In genomic region chr1:13808729-13809131, GRCh38 we compare ENCODE assay signal across 13 cellular contexts.
A peak's percentile ranks its signal among the peaks of the same experiment; 100 is the strongest.
DNase-seq lines count a peak whose midpoint lies in the region; ATAC-seq, FAIRE-seq and TF ChIP-seq lines count a peak whose summit lies in the region.
"Had no signal": no experiment of that assay in that cellular context is flagged by ENCODE, and none has a peak within 500 bp of the region (broad histone marks: within the 10 kb centered on the region; RNA-seq: fewer than 3 reads in every experiment).

No MANE protein-coding gene starts in this region.

- TF ChIP-seq CTCF in right lobe of liver (IDR thresholded peaks at IDR 0.05) (no peak), HepG2 (CRISPR knock-in tag; IDR thresholded peaks at IDR 0.05) (no peak), uterus (IDR thresholded peaks at IDR 0.05) (no peak), stomach (IDR thresholded peaks at IDR 0.05) (no peak)

- H2AFZ ChIP-seq in HepG2 (ENCODE audit: low read length), result no peak overlapping the region

- no peaks in the 10 kb centered on the region for H3K79me2 ChIP-seq in HepG2 (ENCODE audit: insufficient read depth, low read length)

- FAIRE-seq in HepG2 (lab: Jason Lieb, UNC), result no peak

- ATAC-seq in right lobe of liver (peak in 2 of 4 donors; percentile 53 to 58), HepG2 (no peak), T-helper 17 cell (no peak), left cardiac atrium (peak in 1 of 2 donors; percentile 48), HG03108 (IDR thresholded peaks at IDR 0.05; ENCODE audit: unreplicated experiment) (no peak)

- WGBS in right lobe of liver (ENCODE audit: insufficient coverage, low coverage, low lambda C conversion rate, missing lambda C conversion rate), result 55% methylated on average over 2 of the region's 7 CpGs
- WGBS in HepG2 (ENCODE audit: low lambda C conversion rate), result 96% methylated on average over 7 of the region's 7 CpGs
- 75 to 88% (median 80%) methylated on average over 6 to 7 of the region's 7 CpGs for WGBS in stomach, 5 donors

- no peak overlapping the region for H3K4me3 Mint-ChIP-seq in T-helper 17 cell
- H3K4me3 Mint-ChIP-seq in CD4-positive, alpha-beta memory T cell, result no peak overlapping the region
- H3K4me3 Mint-ChIP-seq: CD8-positive, alpha-beta memory T cell had no signal

- H3K4me3 ChIP-seq in right lobe of liver (no peak overlapping the region), HepG2 (replicated peaks in 1 of 3; ENCODE audit: insufficient read depth in 1 of 3, low read depth in 2 of 3, low read length in 3 of 3) (no peak overlapping the region), uterus (no peak overlapping the region), stomach (no peak overlapping the region)
- no peak overlapping the region for H3K4me3 ChIP-seq in CD4-positive, alpha-beta memory T cell (ENCODE audit: low read length in 2 of 2)

- H3K4me1 Mint-ChIP-seq in T-helper 17 cell, result peaks cover 47% of the 10 kb centered on the region
- H3K4me1 Mint-ChIP-seq in CD4-positive, alpha-beta memory T cell, result peaks cover 31 to 68% (median 47%) of the 10 kb centered on the region in 4 donors

- no peak overlapping the region for H3K9ac ChIP-seq in HepG2 (ENCODE audit: insufficient read depth, low read depth, low read length)

- H3K27me3 ChIP-seq in right lobe of liver (no peaks in the 10 kb centered on the region), HepG2 (ENCODE audit: control insufficient read depth in 1 of 2, insufficient read depth in 2 of 2, low read length in 2 of 2) (no peaks in the 10 kb centered on the region), uterus (no peaks in the 10 kb centered on the region), stomach (no peaks in the 10 kb centered on the region)
- no peaks in the 10 kb centered on the region for H3K27me3 ChIP-seq in CD4-positive, alpha-beta memory T cell (ENCODE audit: insufficient read depth, low read length)

- no peak overlapping the region for H3K27ac ChIP-seq in right lobe of liver
- H3K27ac ChIP-seq in HepG2 (ENCODE audit: extremely low read length, insufficient read depth, low read length), result no peak overlapping the region
- no peak overlapping the region for H3K27ac ChIP-seq in uterus
- no peak overlapping the region for H3K27ac ChIP-seq in CD4-positive, alpha-beta memory T cell (ENCODE audit: low read depth, low read length)
- no peak overlapping the region for H3K27ac ChIP-seq in stomach
- H3K27ac ChIP-seq: VCaP had no signal

- POLR2A ChIA-PET in HepG2 (lab: Yijun Ruan, JAX), result no interaction called here
- POLR2A ChIA-PET in CD4-positive, alpha-beta memory T cell (lab: Charles Lee; ENCODE audit: partially characterized antibody), result no interaction called here

- H3K4me2 ChIP-seq in HepG2 (ENCODE audit: low read depth, low read length), result no peak overlapping the region

- H3K9me3 Mint-ChIP-seq in CD4-positive, alpha-beta memory T cell, result no peaks in the 10 kb centered on the region
- H3K9me3 Mint-ChIP-seq: CD8-positive, alpha-beta memory T cell had no signal

- H3K36me3 Mint-ChIP-seq in T-helper 17 cell (ENCODE audit: low read depth), result peaks cover 4% of the 10 kb centered on the region
- H3K36me3 Mint-ChIP-seq in CD4-positive, alpha-beta memory T cell, result peaks cover 4 to 18% of the 10 kb centered on the region in 2 donors

- H3K36me3 ChIP-seq in right lobe of liver (no peaks in the 10 kb centered on the region), HepG2 (replicated peaks in 1 of 2; ENCODE audit: control insufficient read depth in 1 of 2, insufficient read depth in 2 of 2, low read length in 2 of 2) (no peaks in the 10 kb centered on the region), uterus (no peaks in the 10 kb centered on the region), stomach (peaks cover 0 to 8% (median 5%) of the 10 kb centered on the region in 4 donors)
- H3K36me3 ChIP-seq in CD4-positive, alpha-beta memory T cell (ENCODE audit: insufficient read depth, low read length), result no peaks in the 10 kb centered on the region

- BruUV-seq in HepG2 (replicated peaks; lab: Mats Ljungman, UMichigan), result no TSS peak

- CTCF ChIA-PET in HepG2 (lab: Yijun Ruan, JAX; ENCODE audit: low intra/inter-chr PET ratio, low total read pairs), result no interaction called here
- CTCF ChIA-PET in CD4-positive, alpha-beta memory T cell (lab: Charles Lee; ENCODE audit: partially characterized antibody), result no interaction called here

- H4K20me1 ChIP-seq in HepG2 (ENCODE audit: insufficient read depth, low read length), result peaks cover 6% of the 10 kb centered on the region

- intact Hi-C loops in right lobe of liver (cut with DNase I) (no loop called here), HepG2 (cut with micrococcal nuclease; ENCODE audit: unreplicated experiment) (no loop called here), left cardiac atrium (cut with DNase I) (no loop called here), uterus (cut with DNase I; ENCODE audit: low total_unique reads) (no loop called here), stomach (cut with DNase I; ENCODE audit: low total_unique reads) (loop anchor here (10.0 kb wide), 1 partner anchor 144 kb away; no protein-coding TSS in a partner anchor)
- intact Hi-C loops in CD4-positive, alpha-beta memory T cell (cut with micrococcal nuclease), result no loop called here

- no peaks in the 10 kb centered on the region for H3K27me3 Mint-ChIP-seq in T-helper 17 cell
- H3K27me3 Mint-ChIP-seq in CD4-positive, alpha-beta memory T cell, result no peaks in the 10 kb centered on the region

- TF ChIP-seq POLR2A in right lobe of liver (IDR thresholded peaks at IDR 0.05) (no peak), HepG2 (IDR thresholded peaks at IDR 0.05; ENCODE audit: insufficient read depth in 1 of 2, low read depth in 2 of 2, low read length in 2 of 2) (no peak), uterus (IDR thresholded peaks at IDR 0.05) (no peak), stomach (IDR thresholded peaks at IDR 0.05) (no peak)

- peak overlapping the region; percentile 71 for H3K27ac Mint-ChIP-seq in T-helper 17 cell
- H3K27ac Mint-ChIP-seq in CD4-positive, alpha-beta memory T cell, result peak overlapping the region in 3 of 7 donors; percentile 61 to 82 (median 81)

- TF ChIP-seq RAD21 in HepG2 (CRISPR knock-in tag; IDR thresholded peaks at IDR 0.05), result no peak

- no peak for TF ChIP-seq EP300 in HepG2 (IDR thresholded peaks at IDR 0.05; ENCODE audit: low read depth in 2 of 2, low read length in 2 of 2)
- TF ChIP-seq EP300 in HepG2 (CRISPR knock-in tag; IDR thresholded peaks at IDR 0.05; ENCODE audit: borderline replicate concordance), result no peak
- no peak for TF ChIP-seq EP300 in stomach (IDR thresholded peaks at IDR 0.05)

- peak in 2 of 3 donors; percentile 64 to 72 for DNase-seq in right lobe of liver
- no peak for DNase-seq in HepG2 (ENCODE audit: low spot score)
- no peak for DNase-seq in T-helper 17 cell
- DNase-seq in left cardiac atrium, result peak; percentile 59
- DNase-seq in uterus, result peak; percentile 38 to 44
- DNase-seq in CD4-positive, alpha-beta memory T cell, result no peak
- no peak for DNase-seq in stomach
- DNase-seq: activated effector memory CD4-positive, alpha-beta T cell treated with anti-CD3 and anti-CD28 coated beads, Interleukin-2, amount 50 U/mL, for 16 hours; Kasumi-1; stimulated activated CD4-positive, alpha-beta T cell treated with anti-CD3 and anti-CD28 coated beads, Interleukin-4, amount 100 ng/mL, for 1 hour had no signal

- in situ Hi-C loops in HepG2 (cut with HindIII; ENCODE audit: extremely low pct_ligation_motif_present, low pct_unique_long_range_greater_than_20kb), result loop anchor here (5.0 kb wide), 1 partner anchor 141 kb away; no protein-coding TSS in a partner anchor

- no peaks in the 10 kb centered on the region for H3K9me3 ChIP-seq in right lobe of liver
- H3K9me3 ChIP-seq in HepG2 (ENCODE audit: low read length), result no peaks in the 10 kb centered on the region
- no peaks in the 10 kb centered on the region for H3K9me3 ChIP-seq in T-helper 17 cell (ENCODE audit: control insufficient read depth, low read length, poor library complexity, severe bottlenecking)
- H3K9me3 ChIP-seq in uterus, result no peaks in the 10 kb centered on the region
- no peaks in the 10 kb centered on the region for H3K9me3 ChIP-seq in CD4-positive, alpha-beta memory T cell (ENCODE audit: control insufficient read depth in 1 of 2, low read length in 2 of 2)
- no peaks in the 10 kb centered on the region for H3K9me3 ChIP-seq in stomach

- H3K4me1 ChIP-seq in right lobe of liver (peaks cover 0 to 8% (median 2%) of the 10 kb centered on the region in 4 donors), HepG2 (ENCODE audit: insufficient read depth, low read length) (no peaks in the 10 kb centered on the region), uterus (no peaks in the 10 kb centered on the region), stomach (peaks cover 0 to 13% (median 3%) of the 10 kb centered on the region in 4 donors)
- peaks cover 9% of the 10 kb centered on the region for H3K4me1 ChIP-seq in CD4-positive, alpha-beta memory T cell (ENCODE audit: insufficient read depth, low read length)

TF ChIP-seq in HepG2, 621 proteins besides CTCF, POLR2A, EP300 and RAD21:
- no peak for TF ChIP-seq ZNF33A (CRISPR knock-in tag; IDR thresholded peaks at IDR 0.05; ENCODE audit: borderline replicate concordance)
- no peak for TF ChIP-seq THAP11 (CRISPR knock-in tag; IDR thresholded peaks at IDR 0.05)
- no peak for TF ChIP-seq NR2F1 (CRISPR knock-in tag; IDR thresholded peaks at IDR 0.05)
- no peak for TF ChIP-seq POGZ (CRISPR knock-in tag; IDR thresholded peaks at IDR 0.05)
- TF ChIP-seq MXD1 (CRISPR knock-in tag; IDR thresholded peaks at IDR 0.05), result no peak
- TF ChIP-seq IRX3 (CRISPR knock-in tag; IDR thresholded peaks at IDR 0.05; ENCODE audit: borderline replicate concordance, low read depth), result no peak

Comparison
In these comparisons a context has a peak if more than half of its experiments do, and no peak if none do; other contexts are left out.
1. DNase-seq: peak in right lobe of liver (2 of 3), left cardiac atrium (single experiment) and uterus (2 of 2); none in HepG2 (single experiment), T-helper 17 cell (0 of 3), CD4-positive, alpha-beta memory T cell (0 of 5) and stomach (single experiment).